Comparison of ENCODE assay signal across 1 cellular context in the genomic region with DNA sequence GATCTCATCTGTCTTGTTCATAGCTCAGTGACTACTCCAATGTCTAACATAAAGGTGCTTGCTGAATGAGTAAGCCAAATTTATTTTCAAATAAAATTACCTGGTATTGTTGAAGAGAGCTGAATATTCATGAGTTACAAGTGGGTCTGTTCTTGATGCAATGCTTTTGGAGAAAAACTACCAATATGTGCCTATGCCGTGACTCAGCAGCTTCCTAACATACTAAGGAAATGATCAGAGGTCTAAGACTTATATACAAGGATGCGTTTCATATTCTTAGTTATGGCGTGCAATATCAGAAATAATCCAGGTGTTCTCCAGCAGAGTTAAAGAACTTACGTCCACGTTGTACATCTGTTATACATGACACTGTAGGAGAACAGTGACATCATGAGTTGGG.
A peak's percentile ranks its signal among the peaks of the same experiment; 100 is the strongest.
TF ChIP-seq lines count a peak whose summit lies in the region.

No MANE protein-coding gene starts in this region.

TF ChIP-seq in HepG2, 621 proteins besides CTCF, POLR2A, EP300 and RAD21 (continued from another document):
- TF ChIP-seq, protein P1, sequence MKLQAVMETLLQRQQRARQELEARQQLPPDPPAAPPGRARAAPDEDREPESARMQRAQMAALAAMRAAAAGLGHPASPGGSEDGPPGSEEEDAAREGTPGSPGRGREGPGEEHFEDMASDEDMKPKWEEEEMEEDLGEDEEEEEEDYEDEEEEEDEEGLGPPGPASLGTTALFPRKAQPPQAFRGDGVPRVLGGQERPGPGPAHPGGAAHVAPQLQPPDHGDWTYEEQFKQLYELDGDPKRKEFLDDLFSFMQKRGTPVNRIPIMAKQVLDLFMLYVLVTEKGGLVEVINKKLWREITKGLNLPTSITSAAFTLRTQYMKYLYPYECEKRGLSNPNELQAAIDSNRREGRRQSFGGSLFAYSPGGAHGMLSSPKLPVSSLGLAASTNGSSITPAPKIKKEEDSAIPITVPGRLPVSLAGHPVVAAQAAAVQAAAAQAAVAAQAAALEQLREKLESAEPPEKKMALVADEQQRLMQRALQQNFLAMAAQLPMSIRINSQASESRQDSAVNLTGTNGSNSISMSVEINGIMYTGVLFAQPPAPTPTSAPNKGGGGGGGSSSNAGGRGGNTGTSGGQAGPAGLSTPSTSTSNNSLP (IDR thresholded peaks at IDR 0.05; ENCODE audit: low read depth, low read length), result no peak
- TF ChIP-seq DR1 (CRISPR knock-in tag; IDR thresholded peaks at IDR 0.05) (no peak), CBX1 (IDR thresholded peaks at IDR 0.05; ENCODE audit: low read depth) (no peak), TIGD3 (CRISPR knock-in tag; IDR thresholded peaks at IDR 0.05; ENCODE audit: borderline replicate concordance) (no peak), CREB1 (IDR thresholded peaks at IDR 0.05) (0 out of 2 replicates have a peak, but pooled peaks have one; percentile 4), CREB1 (CRISPR knock-in tag; IDR thresholded peaks at IDR 0.05) (no peak)
